Comparison of ENCODE assay signal across 8 cellular contexts in genomic region chr9:15510789-15511575, GRCh38. TPM values are rescaled to one million over a fixed set of nuclear protein-coding genes. Genes with fewer than 3 reads are reported as not detected.
DNase-seq lines count a peak whose midpoint lies in the region; ATAC-seq and TF ChIP-seq lines count a peak whose summit lies in the region.

PSIP1 (minus strand) TSS chr9:15510970; CDS start chr9:15510188, 782 bp downstream.

- no peaks in the 10 kb centered on the region for H3K27me3 ChIP-seq in thoracic aorta (replicated peaks; ENCODE audit: insufficient read depth)

- H3K4me3 Mint-ChIP-seq in glutamatergic neuron (ENCODE audit: unreplicated experiment) (peak within 1 kb of the TSS; percentile 94), osteocyte (ENCODE audit: unreplicated experiment) (peak within 1 kb of the TSS; percentile 98)

- POLR2A ChIA-PET in GM10248 (lab: Yijun Ruan, JAX) = interaction anchor here (1.1 to 2.0 kb wide), 3 partner anchors 12 to 42 kb away, joined by 3 to 7 read pairs (median 5); partner anchors contain the start of gene CCDC171

- peaks cover 8% of the 10 kb centered on the region for H3K27me3 Mint-ChIP-seq in glutamatergic neuron (ENCODE audit: unreplicated experiment)
- no peaks in the 10 kb centered on the region for H3K27me3 Mint-ChIP-seq in osteocyte (ENCODE audit: unreplicated experiment)

- H3K36me3 ChIP-seq in thoracic aorta = peaks cover 12% of the 10 kb centered on the region

- peaks cover 30 to 33% of the 10 kb centered on the region in 2 donors for H3K36me3 Mint-ChIP-seq in activated naive CD4-positive, alpha-beta T cell treated with anti-CD3 and anti-CD28 coated beads, Interleukin-2, amount 50 U/mL, for 72 hours
- H3K36me3 Mint-ChIP-seq in glutamatergic neuron (ENCODE audit: unreplicated experiment) (no peaks in the 10 kb centered on the region), osteocyte (ENCODE audit: unreplicated experiment) (peaks cover 18% of the 10 kb centered on the region)

- H3K4me1 Mint-ChIP-seq in glutamatergic neuron (ENCODE audit: low read depth, unreplicated experiment) = peaks cover 12% of the 10 kb centered on the region
- H3K4me1 Mint-ChIP-seq in osteocyte (ENCODE audit: unreplicated experiment) = peaks cover 27% of the 10 kb centered on the region

- H3K27ac ChIP-seq in thoracic aorta = peak within 1 kb of the TSS; percentile 82 to 93

- H3K9me3 ChIP-seq in thoracic aorta = no peaks in the 10 kb centered on the region

- DNase-seq in GM10248 (ENCODE audit: extremely low spot score) (peak; percentile 85), NCI-H1092 (lab: John Stamatoyannopoulos, UW) (peak; percentile 87), glutamatergic neuron (peak; percentile 85), osteocyte (ENCODE audit: extremely low spot score, unreplicated experiment) (peak; percentile 91), thoracic aorta (ENCODE audit: low spot score) (peak; percentile 8)
- peak; percentile 87 to 91 for DNase-seq in activated naive CD4-positive, alpha-beta T cell treated with anti-CD3 and anti-CD28 coated beads, Interleukin-2, amount 50 U/mL, for 72 hours (ENCODE audit: low spot score in 2 of 2)

- no peaks in the 10 kb centered on the region for H3K9me3 Mint-ChIP-seq in activated naive CD4-positive, alpha-beta T cell treated with anti-CD3 and anti-CD28 coated beads, Interleukin-2, amount 50 U/mL, for 72 hours
- peaks cover 11% of the 10 kb centered on the region for H3K9me3 Mint-ChIP-seq in glutamatergic neuron (ENCODE audit: unreplicated experiment)
- H3K9me3 Mint-ChIP-seq in osteocyte (ENCODE audit: unreplicated experiment) = no peaks in the 10 kb centered on the region

- H3K27ac Mint-ChIP-seq in activated naive CD4-positive, alpha-beta T cell treated with anti-CD3 and anti-CD28 coated beads, Interleukin-2, amount 50 U/mL, for 72 hours = peak within 1 kb of the TSS; percentile 97 to 100
- H3K27ac Mint-ChIP-seq in glutamatergic neuron (ENCODE audit: unreplicated experiment) (peak within 1 kb of the TSS; percentile 100), osteocyte (ENCODE audit: unreplicated experiment) (peak within 1 kb of the TSS; percentile 100)

- CTCF ChIA-PET in GM10248 (lab: Yijun Ruan, JAX) = interaction anchor here (2.7 to 6.0 kb wide), 4 partner anchors 12 to 42 kb away, joined by 9 to 41 read pairs (median 34); partner anchors contain the start of gene CCDC171

- no peak for TF ChIP-seq CTCF in GM10248 (IDR thresholded peaks at IDR 0.05; ENCODE audit: control extremely low read depth, extremely low read depth, low read depth, missing control alignments)
- peak; percentile 61 for TF ChIP-seq CTCF in glutamatergic neuron (IDR thresholded peaks at IDR 0.05; ENCODE audit: partially characterized antibody, unreplicated experiment)
- no peak for TF ChIP-seq CTCF in osteocyte (IDR thresholded peaks at IDR 0.05)
- TF ChIP-seq CTCF in thoracic aorta (IDR thresholded peaks at IDR 0.05) = peak; percentile 48

- peaks cover 23 to 32% of the 10 kb centered on the region in 2 donors for H3K4me1 ChIP-seq in thoracic aorta (ENCODE audit: control insufficient read depth in 1 of 2, low read depth in 2 of 2)

- ATAC-seq in HG02610 (IDR thresholded peaks at IDR 0.05; ENCODE audit: unreplicated experiment) = peak; percentile 78
- ATAC-seq in SK-N-SH treated with all-trans-retinoic acid at 6 μM for 48 hours = peak; percentile 87
- ATAC-seq in activated naive CD4-positive, alpha-beta T cell treated with anti-CD3 and anti-CD28 coated beads, Interleukin-2, amount 50 U/mL, for 72 hours = peak; percentile 84 to 89
- peak; percentile 69 for ATAC-seq in thoracic aorta (ENCODE audit: insufficient number of reproducible peaks, low FRiP score, low read depth)

- peak within 1 kb of the TSS; percentile 90 for H3K4me3 ChIP-seq in thoracic aorta

TF ChIP-seq in SK-N-SH treated with all-trans-retinoic acid at 6 μM for 48 hours, 23 proteins besides CTCF, POLR2A, EP300 and RAD21:
- TF ChIP-seq CREB5 (CRISPR knock-in tag; IDR thresholded peaks at IDR 0.05; ENCODE audit: low read depth) (no peak), ISL1 (CRISPR knock-in tag; IDR thresholded peaks at IDR 0.05) (no peak), TSHZ2 (CRISPR knock-in tag; IDR thresholded peaks at IDR 0.05) (no peak), CSDC2 (CRISPR knock-in tag; IDR thresholded peaks at IDR 0.05) (no peak), BACH2 (CRISPR knock-in tag; IDR thresholded peaks at IDR 0.05; ENCODE audit: borderline replicate concordance) (no peak)
TF ChIP-seq in SK-N-SH treated with all-trans-retinoic acid at 6 μM for 48 hours: peak in this region for 0.

RNA-seq across cellular contexts. Expression of gene PSIP1, which starts in this region (rescaled TPM):
- 100 to 1,000 TPM; 124 to 159 TPM for total RNA-seq in activated naive CD4-positive, alpha-beta T cell treated with anti-CD3 and anti-CD28 coated beads, Interleukin-2, amount 50 U/mL, for 72 hours
- 114 TPM for total RNA-seq in glutamatergic neuron (ENCODE audit: unreplicated experiment)
- total RNA-seq in osteocyte = 77.5 and 78.1 TPM in 2 replicates
- total RNA-seq in thoracic aorta = 100 to 1,000 TPM in 1 of 2 donors, 10 to 100 TPM in 1; 68.2 to 100 TPM

Comparison
In these comparisons a context has a peak if more than half of its experiments do, and no peak if none do; other contexts are left out.
1. Peak in every context shown above with its lines: DNase-seq, ATAC-seq, H3K4me3 ChIP-seq and H3K27ac ChIP-seq.
2. DNase-seq: peak in every context shown above with its lines; median percentile 91 in osteocyte; 89 in activated naive CD4-positive, alpha-beta T cell treated with anti-CD3 and anti-CD28 coated beads, Interleukin-2, amount 50 U/mL, for 72 hours; 87 in NCI-H1092; 85 in GM10248; 85 in glutamatergic neuron; 8 in thoracic aorta.
3. CTCF ChIP-seq: peak in glutamatergic neuron (single experiment) and thoracic aorta (single experiment); none in GM10248 (single experiment) and osteocyte (single experiment).